Comparison of ENCODE assay signal across 1 cellular context in genomic region chr3:14920536-14920935, GRCh38.
TF ChIP-seq lines count a peak whose summit lies in the region.

No MANE protein-coding gene starts in this region.

TF ChIP-seq in GM23338, 12 proteins besides CTCF, POLR2A, EP300 and RAD21 (continued from another document):
- TF ChIP-seq, protein P1, sequence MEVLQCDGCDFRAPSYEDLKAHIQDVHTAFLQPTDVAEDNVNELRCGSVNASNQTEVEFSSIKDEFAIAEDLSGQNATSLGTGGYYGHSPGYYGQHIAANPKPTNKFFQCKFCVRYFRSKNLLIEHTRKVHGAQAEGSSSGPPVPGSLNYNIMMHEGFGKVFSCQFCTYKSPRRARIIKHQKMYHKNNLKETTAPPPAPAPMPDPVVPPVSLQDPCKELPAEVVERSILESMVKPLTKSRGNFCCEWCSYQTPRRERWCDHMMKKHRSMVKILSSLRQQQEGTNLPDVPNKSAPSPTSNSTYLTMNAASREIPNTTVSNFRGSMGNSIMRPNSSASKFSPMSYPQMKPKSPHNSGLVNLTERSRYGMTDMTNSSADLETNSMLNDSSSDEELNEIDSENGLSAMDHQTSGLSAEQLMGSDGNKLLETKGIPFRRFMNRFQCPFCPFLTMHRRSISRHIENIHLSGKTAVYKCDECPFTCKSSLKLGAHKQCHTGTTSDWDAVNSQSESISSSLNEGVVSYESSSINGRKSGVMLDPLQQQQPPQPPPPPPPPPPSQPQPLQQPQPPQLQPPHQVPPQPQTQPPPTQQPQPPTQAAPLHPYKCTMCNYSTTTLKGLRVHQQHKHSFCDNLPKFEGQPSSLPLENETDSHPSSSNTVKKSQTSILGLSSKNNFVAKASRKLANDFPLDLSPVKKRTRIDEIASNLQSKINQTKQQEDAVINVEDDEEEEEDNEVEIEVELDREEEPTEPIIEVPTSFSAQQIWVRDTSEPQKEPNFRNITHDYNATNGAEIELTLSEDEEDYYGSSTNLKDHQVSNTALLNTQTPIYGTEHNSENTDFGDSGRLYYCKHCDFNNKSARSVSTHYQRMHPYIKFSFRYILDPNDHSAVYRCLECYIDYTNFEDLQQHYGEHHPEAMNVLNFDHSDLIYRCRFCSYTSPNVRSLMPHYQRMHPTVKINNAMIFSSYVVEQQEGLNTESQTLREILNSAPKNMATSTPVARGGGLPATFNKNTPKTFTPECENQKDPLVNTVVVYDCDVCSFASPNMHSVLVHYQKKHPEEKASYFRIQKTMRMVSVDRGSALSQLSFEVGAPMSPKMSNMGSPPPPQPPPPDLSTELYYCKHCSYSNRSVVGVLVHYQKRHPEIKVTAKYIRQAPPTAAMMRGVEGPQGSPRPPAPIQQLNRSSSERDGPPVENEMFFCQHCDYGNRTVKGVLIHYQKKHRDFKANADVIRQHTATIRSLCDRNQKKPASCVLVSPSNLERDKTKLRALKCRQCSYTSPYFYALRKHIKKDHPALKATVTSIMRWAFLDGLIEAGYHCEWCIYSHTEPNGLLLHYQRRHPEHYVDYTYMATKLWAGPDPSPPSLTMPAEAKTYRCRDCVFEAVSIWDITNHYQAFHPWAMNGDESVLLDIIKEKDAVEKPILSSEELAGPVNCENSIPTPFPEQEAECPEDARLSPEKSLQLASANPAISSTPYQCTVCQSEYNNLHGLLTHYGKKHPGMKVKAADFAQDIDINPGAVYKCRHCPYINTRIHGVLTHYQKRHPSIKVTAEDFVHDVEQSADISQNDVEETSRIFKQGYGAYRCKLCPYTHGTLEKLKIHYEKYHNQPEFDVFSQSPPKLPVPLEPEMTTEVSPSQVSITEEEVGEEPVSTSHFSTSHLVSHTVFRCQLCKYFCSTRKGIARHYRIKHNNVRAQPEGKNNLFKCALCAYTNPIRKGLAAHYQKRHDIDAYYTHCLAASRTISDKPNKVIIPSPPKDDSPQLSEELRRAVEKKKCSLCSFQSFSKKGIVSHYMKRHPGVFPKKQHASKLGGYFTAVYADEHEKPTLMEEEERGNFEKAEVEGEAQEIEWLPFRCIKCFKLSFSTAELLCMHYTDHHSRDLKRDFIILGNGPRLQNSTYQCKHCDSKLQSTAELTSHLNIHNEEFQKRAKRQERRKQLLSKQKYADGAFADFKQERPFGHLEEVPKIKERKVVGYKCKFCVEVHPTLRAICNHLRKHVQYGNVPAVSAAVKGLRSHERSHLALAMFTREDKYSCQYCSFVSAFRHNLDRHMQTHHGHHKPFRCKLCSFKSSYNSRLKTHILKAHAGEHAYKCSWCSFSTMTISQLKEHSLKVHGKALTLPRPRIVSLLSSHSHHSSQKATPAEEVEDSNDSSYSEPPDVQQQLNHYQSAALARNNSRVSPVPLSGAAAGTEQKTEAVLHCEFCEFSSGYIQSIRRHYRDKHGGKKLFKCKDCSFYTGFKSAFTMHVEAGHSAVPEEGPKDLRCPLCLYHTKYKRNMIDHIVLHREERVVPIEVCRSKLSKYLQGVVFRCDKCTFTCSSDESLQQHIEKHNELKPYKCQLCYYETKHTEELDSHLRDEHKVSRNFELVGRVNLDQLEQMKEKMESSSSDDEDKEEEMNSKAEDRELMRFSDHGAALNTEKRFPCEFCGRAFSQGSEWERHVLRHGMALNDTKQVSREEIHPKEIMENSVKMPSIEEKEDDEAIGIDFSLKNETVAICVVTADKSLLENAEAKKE (CRISPR knock-in tag; IDR thresholded peaks at IDR 0.05) = no peak
- no peak for TF ChIP-seq POLR2AphosphoS5 (IDR thresholded peaks at IDR 0.05; ENCODE audit: low read depth)
